ENCODE assay signal across 1 cellular context in genomic region chr16:27596411-27596810, GRCh38.
TF ChIP-seq lines count a peak whose summit lies in the region.

No MANE protein-coding gene starts in this region.

TF ChIP-seq in IMR-90, 13 proteins besides CTCF, POLR2A, EP300 and RAD21:
- TF ChIP-seq CHD1 (IDR thresholded peaks at IDR 0.05; ENCODE audit: low read depth, low read length) (no peak), FOS (IDR thresholded peaks at IDR 0.05; ENCODE audit: low read depth, low read length) (no peak), MXI1 (IDR thresholded peaks at IDR 0.05; ENCODE audit: borderline replicate concordance, low read depth, low read length) (no peak), USF2 (IDR thresholded peaks at IDR 0.05; ENCODE audit: low read depth, low read length) (no peak), CEBPB (IDR thresholded peaks at IDR 0.05; ENCODE audit: low read depth, low read length) (no peak), RFX5 (IDR thresholded peaks at IDR 0.05; ENCODE audit: low read depth, low read length) (no peak), BHLHE40 (IDR thresholded peaks at IDR 0.05; ENCODE audit: low read depth, low read length) (no peak), RCOR1 (IDR thresholded peaks at IDR 0.05; ENCODE audit: insufficient replicate concordance, low read length) (no peak), ELK1 (IDR thresholded peaks at IDR 0.05; ENCODE audit: borderline replicate concordance, low read depth, low read length) (no peak), NFE2L2 (IDR thresholded peaks at IDR 0.05; ENCODE audit: low read depth, low read length) (no peak), MAFK (IDR thresholded peaks at IDR 0.05; ENCODE audit: low read depth, low read length) (no peak), MAZ (IDR thresholded peaks at IDR 0.05; ENCODE audit: borderline replicate concordance, low read depth, low read length) (no peak), SMC3 (IDR thresholded peaks at IDR 0.05; ENCODE audit: low read depth, low read length) (no peak)
